ENCODE assay signal across 23 cellular contexts in the genomic region with DNA sequence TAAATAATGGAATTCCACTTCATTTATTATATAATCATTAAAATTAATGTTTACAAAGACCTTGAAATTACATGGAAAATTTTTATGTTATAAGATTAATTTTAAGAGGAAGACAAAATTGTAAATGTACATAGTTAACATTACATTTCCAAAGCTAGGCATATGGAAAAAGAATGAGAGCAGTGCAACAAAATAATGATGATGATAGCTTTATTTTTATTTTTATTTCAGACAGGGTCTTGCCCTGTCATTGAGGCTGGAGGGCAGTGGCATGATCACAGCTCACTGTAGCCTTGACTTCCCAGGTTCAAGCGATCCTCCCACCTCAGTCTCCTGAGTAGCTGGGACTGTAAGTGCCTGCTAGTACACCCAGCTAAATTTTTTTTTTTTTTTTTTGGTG.
"Had no signal": no experiment of that assay in that cellular context is flagged by ENCODE, and none has a peak within 500 bp of the region (broad histone marks: within the 10 kb centered on the region; RNA-seq: fewer than 3 reads in every experiment).

No MANE protein-coding gene starts in this region.

- H3K36me3 ChIP-seq: left ventricle myocardium inferior, ovary, right atrium auricular region, spleen, thyroid gland, transverse colon, upper lobe of left lung, vagina had no signal

- H3K4me3 Mint-ChIP-seq: immature natural killer cell; naive thymus-derived CD4-positive, alpha-beta T cell; natural killer cell treated with Interleukin-12 subunit alpha and Interleukin-12 subunit beta and Interleukin-15 and Interleukin-18, amount 100 ng/mL, for 72 hours; stimulated activated effector memory CD8-positive, alpha-beta T cell treated with anti-CD3 and anti-CD28 coated beads, Interleukin-12 subunit alpha, Interleukin-12 subunit beta, amount 100 ng/mL, for 72 hours; stimulated activated naive CD8-positive, alpha-beta T cell treated with anti-CD3 and anti-CD28 coated beads, Interleukin-15, Interleukin-2, amounts not matched to agents 100 ng/mL and 50 ng/mL, for 24 hours had no signal

- DNase-seq: hypothalamus; immature natural killer cell; left ventricle myocardium inferior; midbrain; mucosa of descending colon; naive thymus-derived CD4-positive, alpha-beta T cell; ovary; spleen; stimulated activated CD4-positive, alpha-beta T cell treated with anti-CD3 and anti-CD28 coated beads, Interleukin-4, amount 100 ng/mL, for 24 hours; stimulated activated naive CD4-positive, alpha-beta T cell; substantia nigra; thyroid gland; transverse colon; upper lobe of left lung had no signal

- ATAC-seq: mucosa of descending colon; naive thymus-derived CD4-positive, alpha-beta T cell; natural killer cell treated with Interleukin-12 subunit alpha and Interleukin-12 subunit beta and Interleukin-15 and Interleukin-18, amount 100 ng/mL, for 72 hours; stimulated activated effector memory CD8-positive, alpha-beta T cell treated with anti-CD3 and anti-CD28 coated beads, Interleukin-12 subunit alpha, Interleukin-12 subunit beta, amount 100 ng/mL, for 72 hours had no signal

- H3K4me1 Mint-ChIP-seq: immature natural killer cell; naive thymus-derived CD4-positive, alpha-beta T cell; stimulated activated effector memory CD8-positive, alpha-beta T cell treated with anti-CD3 and anti-CD28 coated beads, Interleukin-12 subunit alpha, Interleukin-12 subunit beta, amount 100 ng/mL, for 72 hours had no signal

- H3K36me3 Mint-ChIP-seq: immature natural killer cell; naive thymus-derived CD4-positive, alpha-beta T cell; natural killer cell treated with Interleukin-12 subunit alpha and Interleukin-12 subunit beta and Interleukin-15 and Interleukin-18, amount 100 ng/mL, for 72 hours; stimulated activated effector memory CD8-positive, alpha-beta T cell treated with anti-CD3 and anti-CD28 coated beads, Interleukin-12 subunit alpha, Interleukin-12 subunit beta, amount 100 ng/mL, for 72 hours had no signal

- H3K27ac ChIP-seq: ovary, right atrium auricular region, transverse colon, vagina had no signal

- H3K27me3 ChIP-seq: ovary, right atrium auricular region, spleen, thyroid gland, transverse colon, upper lobe of left lung, vagina had no signal

- H3K9me3 ChIP-seq: left ventricle myocardium inferior, mucosa of descending colon, right atrium auricular region, thyroid gland, transverse colon, vagina had no signal

- FAIRE-seq: islet of Langerhans had no signal

- H3K27me3 Mint-ChIP-seq: progenitor cell of endocrine pancreas had no signal

- H3K4me3 ChIP-seq: left ventricle myocardium inferior, lung, mucosa of descending colon, ovary, right atrium auricular region, skin epidermis, spleen, thyroid gland, transverse colon, upper lobe of left lung, vagina had no signal

- H3K9me3 Mint-ChIP-seq: natural killer cell treated with Interleukin-12 subunit alpha and Interleukin-12 subunit beta and Interleukin-15 and Interleukin-18, amount 100 ng/mL, for 72 hours had no signal

- H3K4me1 ChIP-seq: right atrium auricular region, transverse colon, vagina had no signal

- H3K27ac Mint-ChIP-seq: immature natural killer cell; naive thymus-derived CD4-positive, alpha-beta T cell; natural killer cell treated with Interleukin-12 subunit alpha and Interleukin-12 subunit beta and Interleukin-15 and Interleukin-18, amount 100 ng/mL, for 72 hours; progenitor cell of endocrine pancreas; stimulated activated effector memory CD8-positive, alpha-beta T cell treated with anti-CD3 and anti-CD28 coated beads, Interleukin-12 subunit alpha, Interleukin-12 subunit beta, amount 100 ng/mL, for 72 hours; stimulated activated naive CD8-positive, alpha-beta T cell treated with anti-CD3 and anti-CD28 coated beads, Interleukin-15, Interleukin-2, amounts not matched to agents 100 ng/mL and 50 ng/mL, for 24 hours had no signal
